Comparison of ENCODE assay signal across 8 cellular contexts in genomic region chr20:62837790-62838458, GRCh38. TPM values are rescaled to one million over a fixed set of nuclear protein-coding genes. Genes with fewer than 3 reads are reported as not detected.
DNase-seq lines count a peak whose midpoint lies in the region; ATAC-seq and TF ChIP-seq lines count a peak whose summit lies in the region.

No MANE protein-coding gene starts in this region.

- peak; percentile 96 for DNase-seq in DMS 273 (lab: John Stamatoyannopoulos, UW; ENCODE audit: unreplicated experiment)
- DNase-seq in NCI-H2171 (lab: John Stamatoyannopoulos, UW) = peak; percentile 93
- DNase-seq in fibroblast of villous mesenchyme (ENCODE audit: low read depth) = peak; percentile 88
- no peak for DNase-seq in activated gamma-delta T cell (lab: John Stamatoyannopoulos, UW)
- DNase-seq in chondrocyte (ENCODE audit: low spot score) = no peak
- DNase-seq in activated CD4-positive, alpha-beta T cell treated with anti-CD3 and anti-CD28 coated beads, Interleukin-2, amount 50 U/mL, for 48 hours = no peak

- ATAC-seq in GM21825 (IDR thresholded peaks at IDR 0.05; ENCODE audit: unreplicated experiment) (peak; percentile 65), HG03378 (IDR thresholded peaks at IDR 0.05; ENCODE audit: unreplicated experiment) (no peak)

- no peaks in the 10 kb centered on the region for H3K9me3 Mint-ChIP-seq in chondrocyte (ENCODE audit: low read depth)

- H3K36me3 Mint-ChIP-seq in chondrocyte (ENCODE audit: low read depth) = no peaks in the 10 kb centered on the region

- H3K4me1 Mint-ChIP-seq in chondrocyte (ENCODE audit: low read depth) = peaks cover 3% of the 10 kb centered on the region

- H3K27ac Mint-ChIP-seq in chondrocyte (ENCODE audit: unreplicated experiment) = no peak overlapping the region

- H3K4me3 ChIP-seq in fibroblast of villous mesenchyme (ENCODE audit: low read depth, low read length) = no peak overlapping the region

- no peaks in the 10 kb centered on the region for H3K27me3 Mint-ChIP-seq in chondrocyte (ENCODE audit: low read depth)

- TF ChIP-seq CTCF in fibroblast of villous mesenchyme (IDR thresholded peaks at IDR 0.05; ENCODE audit: insufficient read depth, low read depth, low read length) (no peak), chondrocyte (IDR thresholded peaks at IDR 0.05) (no peak)

- H3K4me3 Mint-ChIP-seq in chondrocyte (ENCODE audit: unreplicated experiment) = no peak overlapping the region

RNA-seq across cellular contexts. Expression of gene COL9A3, which starts 21.1 kb away (rescaled TPM):
- total RNA-seq in fibroblast of villous mesenchyme = under 0.01 and 0.43 TPM in 2 replicates
- total RNA-seq in chondrocyte = 8.6 to 11.3 TPM (median 8.9 TPM) in 3 replicates

RNA-seq across cellular contexts. Expression of gene TCFL5, which starts 23.7 kb away (rescaled TPM):
- total RNA-seq in fibroblast of villous mesenchyme (12.6 and 19.0 TPM in 2 replicates), chondrocyte (12.7 to 20.0 TPM (median 13.0 TPM) in 3 replicates)

RNA-seq across cellular contexts. Expression of gene OGFR, which starts 33.3 kb away (rescaled TPM):
- total RNA-seq in fibroblast of villous mesenchyme = 30.3 and 33.7 TPM in 2 replicates
- total RNA-seq in chondrocyte = 31.5 to 32.2 TPM (median 31.8 TPM) in 3 replicates

RNA-seq across cellular contexts. Expression of gene MRGBP, which starts 41.7 kb away (rescaled TPM):
- total RNA-seq in fibroblast of villous mesenchyme = 22.2 and 23.7 TPM in 2 replicates
- 9.5 to 10.4 TPM (median 10.3 TPM) in 3 replicates for total RNA-seq in chondrocyte

Comparison
In these comparisons a context has a peak if more than half of its experiments do, and no peak if none do; other contexts are left out.
1. DNase-seq: peak in DMS 273 (single experiment), NCI-H2171 (single experiment) and fibroblast of villous mesenchyme (single experiment); none in activated gamma-delta T cell (single experiment), chondrocyte (single experiment) and activated CD4-positive, alpha-beta T cell treated with anti-CD3 and anti-CD28 coated beads, Interleukin-2, amount 50 U/mL, for 48 hours (0 of 2).